In the genomic region with DNA sequence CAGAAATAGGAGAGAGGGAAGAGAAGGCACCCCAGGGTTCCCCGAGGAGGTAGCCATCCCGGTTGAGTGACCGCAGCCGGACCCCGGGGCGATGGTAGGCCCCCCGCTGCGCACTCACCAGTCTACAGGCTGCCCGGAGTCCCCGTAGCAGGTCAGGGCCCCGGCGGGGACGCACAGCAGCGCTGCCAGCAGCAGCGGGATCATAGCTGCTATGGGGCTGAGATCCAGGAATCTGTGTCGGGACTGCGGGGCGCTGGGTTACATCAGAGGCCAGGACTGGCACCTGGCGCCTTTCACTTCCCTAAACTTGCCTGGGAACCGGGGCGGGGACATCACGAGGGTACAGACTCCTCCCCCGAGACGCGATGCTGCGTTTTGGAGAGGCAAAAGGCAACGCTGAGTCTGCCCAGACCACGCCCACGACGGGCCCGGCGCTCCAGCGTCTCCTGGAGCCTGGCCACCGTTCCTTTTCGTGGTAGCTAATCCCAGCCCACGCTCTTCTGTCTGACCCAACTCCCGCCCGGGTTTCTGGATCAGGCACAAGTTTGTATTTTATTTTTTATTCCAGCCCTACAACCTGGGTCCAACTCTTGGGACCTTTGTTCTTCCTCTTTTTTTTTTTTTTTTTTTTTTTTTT, we compare ENCODE assay signal across 8 cellular contexts. TPM values are rescaled to one million over a fixed set of nuclear protein-coding genes. Genes with fewer than 3 reads are reported as not detected.
DNase-seq lines count a peak whose midpoint lies in the region; ATAC-seq lines count a peak whose summit lies in the region.

TSS of gene DNASE2 (minus strand) at position 278 of the 637 bp plus-strand sequence. CDS start at position 204, 74 bp downstream.

- peak within 1 kb of the TSS; percentile 76 to 94 (median 89) for H3K27ac Mint-ChIP-seq in naive thymus-derived CD4-positive, alpha-beta T cell
- H3K27ac Mint-ChIP-seq in stimulated activated naive B cell treated with anti-CD40 and anti-IgM and Interleukin-4, amounts not matched to agents 10 μg/mL and 1 μg/mL and 100 μg/mL, for 72 hours: peak within 1 kb of the TSS; percentile 93

- DNase-seq in DMS53 (lab: John Stamatoyannopoulos, UW) (peak; percentile 97), RPMI7951 (ENCODE audit: low read depth) (peak; percentile 92), fibroblast of gingiva (ENCODE audit: low read depth) (peak; percentile 88)
- peak; percentile 74 to 79 for DNase-seq in activated T-helper 1 cell treated with anti-CD3 and anti-CD28 coated beads, Interleukin-2, amount 50 U/mL, for 16 hours (ENCODE audit: low read depth in 1 of 2, low spot score in 1 of 2)
- peak; percentile 69 to 89 (median 81) for DNase-seq in naive thymus-derived CD4-positive, alpha-beta T cell
- peak; percentile 91 for DNase-seq in stimulated activated naive B cell treated with anti-CD40 and anti-IgM and Interleukin-4, amounts not matched to agents 10 μg/mL and 1 μg/mL and 100 μg/mL, for 72 hours

- H3K4me1 ChIP-seq in naive thymus-derived CD4-positive, alpha-beta T cell (ENCODE audit: control insufficient read depth in 2 of 2, insufficient read depth in 2 of 2, low read length in 2 of 2): peaks cover 10 to 11% of the 10 kb centered on the region in 2 donors

- POLR2A ChIA-PET in naive thymus-derived CD4-positive, alpha-beta T cell (lab: Charles Lee): interaction anchor here (0.6 to 4.4 kb wide), 9 partner anchors 8 to 1164 kb away, joined by 3 to 29 read pairs (median 5); partner anchors contain the start of genes GCDH, IER2, STX10 and SYCE2

- H3K27me3 ChIP-seq in naive thymus-derived CD4-positive, alpha-beta T cell (ENCODE audit: control insufficient read depth in 2 of 2, insufficient read depth in 2 of 2, low read length in 2 of 2): no peaks in the 10 kb centered on the region

- H3K4me1 Mint-ChIP-seq in naive thymus-derived CD4-positive, alpha-beta T cell: peaks cover 20 to 39% (median 30%) of the 10 kb centered on the region in 7 donors
- peaks cover 24 to 40% of the 10 kb centered on the region in 2 donors for H3K4me1 Mint-ChIP-seq in stimulated activated naive B cell treated with anti-CD40 and anti-IgM and Interleukin-4, amounts not matched to agents 10 μg/mL and 1 μg/mL and 100 μg/mL, for 72 hours

- H3K4me3 ChIP-seq in naive thymus-derived CD4-positive, alpha-beta T cell (ENCODE audit: low read length): peak within 1 kb of the TSS; percentile 72

- H3K36me3 Mint-ChIP-seq in naive thymus-derived CD4-positive, alpha-beta T cell: peaks cover 0 to 15% (median 3%) of the 10 kb centered on the region in 5 donors
- peaks cover 4 to 12% of the 10 kb centered on the region in 2 donors for H3K36me3 Mint-ChIP-seq in stimulated activated naive B cell treated with anti-CD40 and anti-IgM and Interleukin-4, amounts not matched to agents 10 μg/mL and 1 μg/mL and 100 μg/mL, for 72 hours

- peak within 1 kb of the TSS; percentile 87 to 94 (median 88) for H3K4me3 Mint-ChIP-seq in naive thymus-derived CD4-positive, alpha-beta T cell
- H3K4me3 Mint-ChIP-seq in stimulated activated naive B cell treated with anti-CD40 and anti-IgM and Interleukin-4, amounts not matched to agents 10 μg/mL and 1 μg/mL and 100 μg/mL, for 72 hours: peak within 1 kb of the TSS; percentile 84 to 87

- intact Hi-C loops in naive thymus-derived CD4-positive, alpha-beta T cell (cut with micrococcal nuclease): loop anchor here (1.0 to 10.0 kb wide), 4 partner anchors 9 to 214 kb away; partner anchors contain the start of gene SYCE2 (in 1 of the 2)

- peaks cover 15% of the 10 kb centered on the region; the same call in 1 of the 2 replicates for H3K36me3 ChIP-seq in KOPT-K1 (ENCODE audit: insufficient read depth, low read length)
- peaks cover 4 to 23% (median 10%) of the 10 kb centered on the region in 3 experiments for H3K36me3 ChIP-seq in naive thymus-derived CD4-positive, alpha-beta T cell (ENCODE audit: control insufficient read depth in 2 of 3, insufficient read depth in 3 of 3, low read length in 3 of 3)

- H3K27me3 Mint-ChIP-seq in naive thymus-derived CD4-positive, alpha-beta T cell: peaks cover 0 to 1% (median 0%) of the 10 kb centered on the region in 5 donors
- no peaks in the 10 kb centered on the region for H3K27me3 Mint-ChIP-seq in stimulated activated naive B cell treated with anti-CD40 and anti-IgM and Interleukin-4, amounts not matched to agents 10 μg/mL and 1 μg/mL and 100 μg/mL, for 72 hours

- peak within 1 kb of the TSS; percentile 53 for H3K27ac ChIP-seq in KOPT-K1 (ENCODE audit: low read depth, low read length, poor library complexity, severe bottlenecking)
- H3K27ac ChIP-seq in naive thymus-derived CD4-positive, alpha-beta T cell (ENCODE audit: low read depth, low read length): peak within 1 kb of the TSS; percentile 77

- H3K9me3 Mint-ChIP-seq in naive thymus-derived CD4-positive, alpha-beta T cell: peaks cover 0 to 9% (median 0%) of the 10 kb centered on the region in 11 donors
- H3K9me3 Mint-ChIP-seq in stimulated activated naive B cell treated with anti-CD40 and anti-IgM and Interleukin-4, amounts not matched to agents 10 μg/mL and 1 μg/mL and 100 μg/mL, for 72 hours: no peaks in the 10 kb centered on the region

- peak; percentile 77 for ATAC-seq in GM21737 (IDR thresholded peaks at IDR 0.05; ENCODE audit: unreplicated experiment)
- peak; percentile 81 for ATAC-seq in naive thymus-derived CD4-positive, alpha-beta T cell
- ATAC-seq in stimulated activated naive B cell treated with anti-CD40 and anti-IgM and Interleukin-4, amounts not matched to agents 10 μg/mL and 1 μg/mL and 100 μg/mL, for 72 hours (replicated peaks): peak; percentile 84 to 85

- CTCF ChIA-PET in naive thymus-derived CD4-positive, alpha-beta T cell (lab: Charles Lee): interaction anchor here (0.7 to 2.2 kb wide), 3 partner anchors 10 to 84 kb away, joined by 3 to 8 read pairs (median 4); partner anchors contain the start of gene GCDH

- peaks cover 21% of the 10 kb centered on the region for H3K9me3 ChIP-seq in KOPT-K1 (ENCODE audit: insufficient read depth, low read length, poor library complexity, severe bottlenecking)
- H3K9me3 ChIP-seq in naive thymus-derived CD4-positive, alpha-beta T cell (ENCODE audit: control insufficient read depth in 2 of 3, low read length in 3 of 3): peaks cover 0 to 7% (median 0%) of the 10 kb centered on the region in 3 experiments

RNA-seq across cellular contexts. Expression of gene DNASE2, which starts in this region (rescaled TPM):
- total RNA-seq in RPMI7951 (2014; rRNA removed; shearing (Covaris generic)): 33.6 and 36.1 TPM in 2 replicates
- total RNA-seq in naive thymus-derived CD4-positive, alpha-beta T cell: 10 to 100 TPM; 14.2 to 29.9 (median 28.1) TPM
- 10 to 100 TPM; 43.6 to 52.9 TPM for polyA plus RNA-seq in naive thymus-derived CD4-positive, alpha-beta T cell

Comparison
In these comparisons a context has a peak if more than half of its experiments do, and no peak if none do; other contexts are left out.
1. Peak in every context shown above with its lines: DNase-seq, ATAC-seq, H3K4me3 ChIP-seq and H3K27ac ChIP-seq.